ENCODE assay signal across 31 cellular contexts in the genomic region with DNA sequence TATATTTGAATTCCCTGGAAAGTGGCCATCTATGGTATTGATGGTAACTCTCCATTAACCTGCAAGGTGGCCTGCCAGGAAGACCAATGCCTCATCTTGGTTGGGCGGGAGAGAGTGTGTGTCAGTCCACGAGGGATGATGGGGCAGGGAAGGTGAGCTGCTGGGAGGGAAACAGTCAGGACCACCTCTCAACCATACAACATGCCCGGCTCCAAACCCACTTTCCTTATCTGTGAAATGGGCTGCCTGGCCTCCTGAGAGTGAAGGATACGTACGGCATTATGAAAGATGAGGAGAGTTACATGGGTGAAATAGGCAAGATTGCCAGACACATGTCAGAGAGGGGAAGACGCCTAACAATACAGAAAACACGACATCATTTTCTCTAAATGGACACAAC.
"Had no signal": no experiment of that assay in that cellular context is flagged by ENCODE, and none has a peak within 500 bp of the region (broad histone marks: within the 10 kb centered on the region; RNA-seq: fewer than 3 reads in every experiment).

No MANE protein-coding gene starts in this region.

- H3K27ac ChIP-seq: brain microvascular endothelial cell, esophagus muscularis mucosa, foreskin keratinocyte, gastroesophageal sphincter, heart right ventricle had no signal

- H3K27ac Mint-ChIP-seq: activated CD4-positive, alpha-beta T cell treated with anti-CD3 and anti-CD28 coated beads, Interleukin-2, amount 10 ng/mL, durations not matched to agents 7 days and 5 days; activated CD8-positive, alpha-beta T cell treated with anti-CD3 and anti-CD28 coated beads for 36 hours; activated naive CD8-positive, alpha-beta T cell; activated T-helper 17 cell treated with anti-CD3 and anti-CD28 coated beads, Interleukin-2, amount 50 U/mL, for 72 hours; effector memory CD8-positive, alpha-beta T cell had no signal

- H3K27me3 ChIP-seq: brain microvascular endothelial cell, esophagus muscularis mucosa, foreskin keratinocyte, gastroesophageal sphincter, heart right ventricle had no signal

- H3K36me3 ChIP-seq: brain microvascular endothelial cell had no signal

- DNase-seq: activated CD4-positive, alpha-beta T cell treated with anti-CD3 and anti-CD28 coated beads for 1 hour; activated CD4-positive, alpha-beta T cell treated with anti-CD3 and anti-CD28 coated beads for 4 hours; activated CD4-positive, alpha-beta T cell treated with anti-CD3 and anti-CD28 coated beads, Interleukin-2, amount 10 ng/mL, durations not matched to agents 7 days and 5 days; activated CD4-positive, alpha-beta T cell treated with anti-CD3 and anti-CD28 coated beads, Interleukin-2, amount 50 U/mL, for 4 hours; activated CD8-positive, alpha-beta memory T cell treated with anti-CD3 and anti-CD28 coated beads for 24 hours; activated CD8-positive, alpha-beta T cell treated with anti-CD3 and anti-CD28 coated beads for 36 hours; activated effector memory CD4-positive, alpha-beta T cell treated with Interleukin-2 at 50 U/mL for 16 hours; activated gamma-delta T cell treated with Interleukin-2 at 50 U/mL for 16 hours; activated naive CD4-positive, alpha-beta T cell treated with anti-CD3 and anti-CD28 coated beads, Interleukin-2, amount 50 U/mL, for 16 hours; activated naive CD4-positive, alpha-beta T cell treated with Interleukin-2 at 50 U/mL for 16 hours; activated T-cell treated with anti-CD3 and anti-CD28 coated beads, Interleukin-2, amount 50 U/mL, for 4 hours; amniotic stem cell; anterior cingulate cortex; brain microvascular endothelial cell; cortex of kidney; dermis blood vessel endothelial cell; effector CD4-positive, alpha-beta T cell; effector memory CD8-positive, alpha-beta T cell; erythroblast; foreskin keratinocyte; heart right ventricle; T-helper 1 cell; T-helper 2 cell had no signal

- H3K27me3 Mint-ChIP-seq: activated CD4-positive, alpha-beta T cell treated with anti-CD3 and anti-CD28 coated beads, Interleukin-2, amount 10 ng/mL, durations not matched to agents 7 days and 5 days; activated CD8-positive, alpha-beta T cell treated with anti-CD3 and anti-CD28 coated beads for 36 hours; activated naive CD8-positive, alpha-beta T cell; activated T-helper 17 cell treated with anti-CD3 and anti-CD28 coated beads, Interleukin-2, amount 50 U/mL, for 72 hours; central memory CD8-positive, alpha-beta T cell; effector memory CD8-positive, alpha-beta T cell had no signal

- H3K4me3 Mint-ChIP-seq: activated CD4-positive, alpha-beta T cell treated with anti-CD3 and anti-CD28 coated beads, Interleukin-2, amount 10 ng/mL, durations not matched to agents 7 days and 5 days; activated CD8-positive, alpha-beta T cell treated with anti-CD3 and anti-CD28 coated beads for 36 hours; activated naive CD8-positive, alpha-beta T cell; activated T-cell treated with anti-CD3 and anti-CD28 coated beads, Interleukin-2, amount 50 U/mL, for 4 hours; activated T-helper 17 cell treated with anti-CD3 and anti-CD28 coated beads, Interleukin-2, amount 50 U/mL, for 72 hours; central memory CD8-positive, alpha-beta T cell; effector memory CD8-positive, alpha-beta T cell had no signal

- H3K9me3 ChIP-seq: esophagus muscularis mucosa, gastroesophageal sphincter, heart right ventricle had no signal

- H3K4me1 Mint-ChIP-seq: activated CD4-positive, alpha-beta T cell treated with anti-CD3 and anti-CD28 coated beads, Interleukin-2, amount 10 ng/mL, durations not matched to agents 7 days and 5 days; central memory CD8-positive, alpha-beta T cell had no signal

- ATAC-seq: activated CD8-positive, alpha-beta T cell treated with anti-CD3 and anti-CD28 coated beads for 36 hours; activated T-cell treated with anti-CD3 and anti-CD28 coated beads, Interleukin-2, amount 50 U/mL, for 4 hours; activated T-helper 17 cell treated with anti-CD3 and anti-CD28 coated beads, Interleukin-2, amount 50 U/mL, for 72 hours; effector memory CD8-positive, alpha-beta T cell; foreskin keratinocyte; gastroesophageal sphincter had no signal

- H3K4me1 ChIP-seq: gastroesophageal sphincter had no signal

- H3K4me3 ChIP-seq: esophagus muscularis mucosa, gastroesophageal sphincter, heart right ventricle had no signal

- FAIRE-seq: astrocyte, bronchial epithelial cell, colon had no signal
